Comparison of ENCODE assay signal across 14 cellular contexts in the genomic region with DNA sequence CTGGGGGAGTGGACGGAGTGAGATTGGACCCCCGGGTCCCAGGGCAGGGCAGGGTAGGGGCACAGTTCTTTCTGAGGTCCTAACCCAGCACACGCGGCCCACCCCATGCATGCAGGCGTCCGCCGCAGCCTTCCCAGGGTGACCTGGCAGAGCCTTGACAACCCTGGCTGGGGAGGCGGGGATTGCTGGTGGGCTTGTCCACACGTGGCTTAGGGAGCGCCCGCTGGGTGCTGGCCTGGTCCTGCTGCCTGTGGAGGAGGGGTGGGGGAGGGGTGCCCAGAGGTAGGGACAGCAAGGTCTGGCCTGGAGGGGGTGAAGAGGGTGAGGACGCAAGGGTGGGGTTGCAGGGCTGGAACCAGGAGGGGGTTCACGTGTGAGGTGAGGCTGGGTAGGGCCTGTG.
"Had no signal": no experiment of that assay in that cellular context is flagged by ENCODE, and none has a peak within 500 bp of the region (broad histone marks: within the 10 kb centered on the region; RNA-seq: fewer than 3 reads in every experiment).

No MANE protein-coding gene starts in this region.

- H3K36me3 ChIP-seq: brain microvascular endothelial cell, pancreas, spleen, upper lobe of left lung had no signal

- H3K36me3 Mint-ChIP-seq: activated naive CD8-positive, alpha-beta T cell; memory B cell; stimulated activated naive B cell treated with anti-CD40 and anti-IgM and Interleukin-4, amounts not matched to agents 10 μg/mL and 1 μg/mL and 100 μg/mL, for 72 hours had no signal

- H3K27me3 Mint-ChIP-seq: activated naive CD8-positive, alpha-beta T cell; memory B cell had no signal

- H3K27ac ChIP-seq: brain microvascular endothelial cell, pancreas had no signal

- H3K9me3 ChIP-seq: pancreas, spleen, upper lobe of left lung had no signal

- H3K4me3 ChIP-seq: pancreas, spleen, upper lobe of left lung had no signal

- DNase-seq: activated CD4-positive, alpha-beta T cell treated with anti-CD3 and anti-CD28 coated beads, Interleukin-2, amount 50 U/mL, for 4 hours; activated CD4-positive, CD25-positive, alpha-beta regulatory T cell treated with anti-CD3 and anti-CD28 coated beads, Interleukin-2, amount 50 U/mL, for 72 hours; activated gamma-delta T cell; activated T-cell treated with anti-CD3 and anti-CD28 coated beads, Interleukin-2, amount 50 U/mL, for 48 hours; brain microvascular endothelial cell; cerebellar nuclear complex; glutamatergic neuron; spleen; stimulated activated CD4-positive, alpha-beta T cell treated with anti-CD3 and anti-CD28 coated beads, Interleukin-1b, Interleukin-23, amount 100 ng/mL, for 48 hours; stimulated activated naive B cell treated with anti-CD40 and anti-IgM and Interleukin-4, amounts not matched to agents 10 μg/mL and 1 μg/mL and 100 μg/mL, for 72 hours had no signal

- H3K9me3 Mint-ChIP-seq: memory B cell; stimulated activated naive B cell treated with anti-CD40 and anti-IgM and Interleukin-4, amounts not matched to agents 10 μg/mL and 1 μg/mL and 100 μg/mL, for 72 hours had no signal

- H3K27ac Mint-ChIP-seq: activated naive CD8-positive, alpha-beta T cell; memory B cell; stimulated activated naive B cell treated with anti-CD40 and anti-IgM and Interleukin-4, amounts not matched to agents 10 μg/mL and 1 μg/mL and 100 μg/mL, for 72 hours had no signal

- H3K4me3 Mint-ChIP-seq: activated naive CD8-positive, alpha-beta T cell; memory B cell; stimulated activated naive B cell treated with anti-CD40 and anti-IgM and Interleukin-4, amounts not matched to agents 10 μg/mL and 1 μg/mL and 100 μg/mL, for 72 hours had no signal

- H3K27me3 ChIP-seq: brain microvascular endothelial cell, pancreas, upper lobe of left lung had no signal

- ATAC-seq: pancreas; stimulated activated naive B cell treated with anti-CD40 and anti-IgM and Interleukin-4, amounts not matched to agents 10 μg/mL and 1 μg/mL and 100 μg/mL, for 72 hours had no signal
